In the genomic region with DNA sequence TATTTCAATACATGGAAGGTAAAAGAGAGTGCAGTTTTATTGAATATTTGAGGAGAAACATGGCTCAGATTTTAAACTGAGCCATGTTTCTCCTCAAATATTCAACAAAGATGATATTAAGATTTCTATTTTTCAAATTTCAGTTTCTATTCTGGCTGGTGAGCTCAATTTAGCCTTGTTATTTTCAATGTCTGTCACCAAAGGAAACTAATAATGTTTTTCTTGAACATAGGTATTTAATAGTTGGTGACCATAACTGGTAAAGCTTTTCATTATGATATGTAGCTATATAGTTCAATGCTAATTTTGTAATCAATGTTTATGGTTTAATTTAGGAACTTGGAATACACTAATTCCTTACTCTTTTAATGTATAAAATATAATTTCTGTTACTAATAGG, we compare ENCODE assay signal across 18 cellular contexts.
"Had no signal": no experiment of that assay in that cellular context is flagged by ENCODE, and none has a peak within 500 bp of the region (broad histone marks: within the 10 kb centered on the region; RNA-seq: fewer than 3 reads in every experiment).

No MANE protein-coding gene starts in this region.

- H3K36me3 ChIP-seq: gastrocnemius medialis, heart left ventricle, sigmoid colon had no signal

- H3K4me1 ChIP-seq: gastrocnemius medialis, parathyroid adenoma, sigmoid colon, testis had no signal

- H3K9me3 ChIP-seq: gastrocnemius medialis, heart left ventricle, sigmoid colon, testis had no signal

- H3K36me3 Mint-ChIP-seq: natural killer cell; stimulated activated memory B cell treated with anti-CD40 and anti-IgM and Interleukin-4, amounts not matched to agents 10 μg/mL and 1 μg/mL and 100 μg/mL, for 72 hours; type B pancreatic cell had no signal

- ATAC-seq: activated CD4-positive, CD25-positive, alpha-beta regulatory T cell treated with anti-CD3 and anti-CD28 coated beads, Interleukin-2, amount 50 U/mL, for 24 hours; gastrocnemius medialis; heart left ventricle; left lobe of liver; stimulated activated memory B cell treated with anti-CD40 and anti-IgM and Interleukin-4, amounts not matched to agents 10 μg/mL and 1 μg/mL and 100 μg/mL, for 72 hours had no signal

- H3K4me1 Mint-ChIP-seq: stimulated activated memory B cell treated with anti-CD40 and anti-IgM and Interleukin-4, amounts not matched to agents 10 μg/mL and 1 μg/mL and 100 μg/mL, for 72 hours had no signal

- H3K4me3 ChIP-seq: gastrocnemius medialis, heart left ventricle, lung, sigmoid colon had no signal

- H3K9ac ChIP-seq: parathyroid adenoma had no signal

- H3K27me3 Mint-ChIP-seq: activated naive CD4-positive, alpha-beta T cell treated with anti-CD3 and anti-CD28 coated beads, Interleukin-2, amount 50 U/mL, for 24 hours; stimulated activated memory B cell treated with anti-CD40 and anti-IgM and Interleukin-4, amounts not matched to agents 10 μg/mL and 1 μg/mL and 100 μg/mL, for 72 hours; type B pancreatic cell had no signal

- H3K27ac Mint-ChIP-seq: activated naive CD4-positive, alpha-beta T cell treated with anti-CD3 and anti-CD28 coated beads, Interleukin-2, amount 50 U/mL, for 24 hours; natural killer cell; stimulated activated memory B cell treated with anti-CD40 and anti-IgM and Interleukin-4, amounts not matched to agents 10 μg/mL and 1 μg/mL and 100 μg/mL, for 72 hours; type B pancreatic cell had no signal

- H3K79me2 ChIP-seq: parathyroid adenoma had no signal

- H3K27me3 ChIP-seq: gastrocnemius medialis, heart left ventricle, sigmoid colon, testis had no signal

- H3K9me3 Mint-ChIP-seq: activated naive CD4-positive, alpha-beta T cell treated with anti-CD3 and anti-CD28 coated beads, Interleukin-2, amount 50 U/mL, for 24 hours; activated T-cell treated with anti-CD3 and anti-CD28 coated beads, Interleukin-2, amount 50 U/mL, for 72 hours; natural killer cell; stimulated activated memory B cell treated with anti-CD40 and anti-IgM and Interleukin-4, amounts not matched to agents 10 μg/mL and 1 μg/mL and 100 μg/mL, for 72 hours; type B pancreatic cell had no signal

- DNase-seq: activated gamma-delta T cell; activated T-cell treated with anti-CD3 and anti-CD28 coated beads, Interleukin-2, amount 50 U/mL, for 72 hours; amniotic stem cell; effector CD4-positive, alpha-beta T cell; gastrocnemius medialis; heart left ventricle; kidney; natural killer cell; sigmoid colon; stimulated activated CD4-positive, alpha-beta T cell treated with anti-CD3 and anti-CD28 coated beads, Interleukin-4, amount 100 ng/mL, for 24 hours; testis had no signal

- H2AFZ ChIP-seq: parathyroid adenoma had no signal

- H3K4me3 Mint-ChIP-seq: stimulated activated memory B cell treated with anti-CD40 and anti-IgM and Interleukin-4, amounts not matched to agents 10 μg/mL and 1 μg/mL and 100 μg/mL, for 72 hours; type B pancreatic cell had no signal

- H3K27ac ChIP-seq: gastrocnemius medialis, heart left ventricle, parathyroid adenoma, sigmoid colon had no signal
